Comparison of ENCODE assay signal across 16 cellular contexts in the genomic region with DNA sequence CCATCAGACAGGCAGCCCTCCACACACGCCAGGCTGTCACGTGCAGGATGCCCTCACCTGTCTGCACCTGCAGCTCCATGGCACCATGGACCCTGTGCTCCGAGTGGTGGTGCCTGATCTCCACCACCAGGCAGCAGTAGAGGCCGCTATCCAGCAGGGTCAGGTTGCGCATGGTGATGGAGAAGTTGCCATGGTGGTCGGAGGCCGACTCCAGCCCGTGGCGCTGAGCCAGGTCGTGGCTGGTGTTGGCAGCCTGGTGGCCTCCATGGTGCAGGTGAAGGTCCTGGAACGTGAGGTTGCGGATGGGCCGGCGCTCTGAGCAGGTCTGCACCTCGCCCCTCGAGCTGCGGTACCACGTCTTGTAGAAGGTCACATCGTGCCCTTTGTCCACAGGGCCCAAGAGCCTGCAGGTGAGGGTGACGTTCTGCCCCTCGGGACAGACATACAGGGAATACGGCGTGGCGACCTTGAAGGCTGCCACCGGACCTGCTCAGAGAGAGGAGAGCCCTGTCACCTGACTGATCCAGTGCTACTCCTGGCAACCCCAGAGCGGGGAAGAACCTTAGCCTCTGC. TPM values are rescaled to one million over a fixed set of nuclear protein-coding genes. Genes with fewer than 3 reads are reported as not detected.
DNase-seq lines count a peak whose midpoint lies in the region; ATAC-seq, FAIRE-seq and TF ChIP-seq lines count a peak whose summit lies in the region.
"Had no signal": no experiment of that assay in that cellular context is flagged by ENCODE, and none has a peak within 500 bp of the region (broad histone marks: within the 10 kb centered on the region; RNA-seq: fewer than 3 reads in every experiment).

No MANE protein-coding gene starts in this region.

- H3K4me2 ChIP-seq in SK-N-SH (no peak overlapping the region), H1 (ENCODE audit: insufficient read depth in 1 of 2, low read depth in 2 of 2, low read length in 2 of 2) (no peak overlapping the region)

- H3K4ac ChIP-seq in H1 (replicated peaks; ENCODE audit: insufficient read length, low read depth, low read length): no peak overlapping the region

- H4K20me1 ChIP-seq in SK-N-SH (ENCODE audit: insufficient read depth) (no peaks in the 10 kb centered on the region), H1 (replicated peaks in 1 of 2; ENCODE audit: control insufficient read depth in 1 of 2, insufficient read depth in 2 of 2, low read length in 2 of 2) (no peaks in the 10 kb centered on the region)

- no peak overlapping the region for H2AK5ac ChIP-seq in H1 (ENCODE audit: low read depth, low read length)

- no peak overlapping the region for H4K5ac ChIP-seq in H1 (ENCODE audit: insufficient read length, low read depth, low read length)

- TF ChIP-seq RAD21 in SK-N-SH (IDR thresholded peaks at IDR 0.05; ENCODE audit: low read length) (no peak), H1 (IDR thresholded peaks at IDR 0.05 in 1 of 2, conservative IDR thresholded peaks at IDR 0.05 in 1 of 2; ENCODE audit: low read depth in 2 of 2, low read length in 2 of 2) (peak; percentile 54 to 72)

- ATAC-seq in SK-N-SH treated with all-trans-retinoic acid at 6 μM for 48 hours (no peak), Panc1 (peak; percentile 55), GM21723 (IDR thresholded peaks at IDR 0.05; ENCODE audit: unreplicated experiment) (no peak)

- no peak overlapping the region for H3K23ac ChIP-seq in H1 (ENCODE audit: insufficient read length)

- no peak overlapping the region for H2BK120ac ChIP-seq in H1 (replicated peaks; ENCODE audit: low read depth, low read length)

- H2AFZ ChIP-seq in SK-N-SH (ENCODE audit: low read depth) (no peak overlapping the region), H1 (ENCODE audit: low read length) (no peak overlapping the region)

- WGBS in SK-N-SH (ENCODE audit: low lambda C conversion rate): 95% methylated on average over 13 of the region's 26 CpGs
- 92% methylated on average over 22 of the region's 26 CpGs; no CpG with 5 or more reads in 1 of the 2 experiments for WGBS in H1 (ENCODE audit: extremely low coverage in 1 of 2, insufficient coverage in 1 of 2, insufficient read length in 1 of 2, insufficient replicate concordance in 2 of 2, low coverage in 1 of 2, low lambda C conversion rate in 2 of 2, missing lambda C conversion rate in 1 of 2), 2 experiments

- H3K4me3 ChIP-seq in SK-N-SH (ENCODE audit: low read depth in 2 of 2, low read length in 1 of 2): no peak overlapping the region
- H3K4me3 ChIP-seq in Panc1 (ENCODE audit: low read depth in 2 of 2, low read length in 2 of 2): no peak overlapping the region
- no peak overlapping the region for H3K4me3 ChIP-seq in H1 (ENCODE audit: extremely low read depth in 1 of 4, insufficient read depth in 2 of 4, low read depth in 3 of 4, low read length in 4 of 4)
- H3K4me3 ChIP-seq: ovary, testis had no signal

- no peaks in the 10 kb centered on the region for H3K23me2 ChIP-seq in H1 (ENCODE audit: low read depth, low read length)

- in situ Hi-C loops in Panc1 (cut with HindIII; ENCODE audit: low pct_unique_long_range_greater_than_20kb, low sequenced_read_pairs): no loop called here

- H3K9ac ChIP-seq in SK-N-SH (no peak overlapping the region), H1 (replicated peaks in 1 of 4; ENCODE audit: extremely low read depth in 1 of 4, low read depth in 3 of 4, low read length in 3 of 4) (no peak overlapping the region)

- H3K9me3 Mint-ChIP-seq in progenitor cell of endocrine pancreas (ENCODE audit: low read depth): no peaks in the 10 kb centered on the region
- H3K9me3 Mint-ChIP-seq: IgD-negative memory B cell had no signal

- H3K9me3 ChIP-seq in SK-N-SH (no peaks in the 10 kb centered on the region), Panc1 (ENCODE audit: control insufficient read depth, insufficient read depth, low read depth, low read length) (no peaks in the 10 kb centered on the region), H1 (ENCODE audit: insufficient read depth in 2 of 2, low read depth in 1 of 2, low read length in 1 of 2) (no peaks in the 10 kb centered on the region)
- H3K9me3 ChIP-seq: ovary, testis had no signal

- H3K27ac ChIP-seq in SK-N-SH (ENCODE audit: low read depth in 2 of 2, low read length in 1 of 2) (no peak overlapping the region), Panc1 (ENCODE audit: low read length) (no peak overlapping the region), H1 (ENCODE audit: low read depth, low read length) (no peak overlapping the region)
- H3K27ac ChIP-seq: ovary, testis had no signal

- no peak overlapping the region for H3K4me3 Mint-ChIP-seq in progenitor cell of endocrine pancreas (ENCODE audit: low read depth)
- H3K4me3 Mint-ChIP-seq: IgD-negative memory B cell had no signal

- DNase-seq in SK-N-SH (no peak), Panc1 (ENCODE audit: low read depth, low spot score) (no peak), H1 (ENCODE audit: low read depth in 1 of 2, low spot score in 2 of 2) (no peak), progenitor cell of endocrine pancreas (ENCODE audit: low spot score, unreplicated experiment) (no peak), SHP77 (lab: John Stamatoyannopoulos, UW) (no peak), HuH-7 (ENCODE audit: low spot score) (no peak)
- DNase-seq: 8988T; activated CD4-positive, CD25-positive, alpha-beta regulatory T cell; amniotic stem cell; kidney; ovary; testis had no signal

- no peak overlapping the region for H3K14ac ChIP-seq in H1 (ENCODE audit: insufficient read length)

- no peaks in the 10 kb centered on the region for H3K36me3 ChIP-seq in SK-N-SH (replicated peaks in 1 of 2; ENCODE audit: control insufficient read depth in 1 of 2, insufficient read depth in 2 of 2, low read length in 1 of 2)
- no peaks in the 10 kb centered on the region for H3K36me3 ChIP-seq in Panc1 (ENCODE audit: control insufficient read depth, insufficient read depth, low read length)
- no peaks in the 10 kb centered on the region for H3K36me3 ChIP-seq in H1 (ENCODE audit: control insufficient read depth in 2 of 4, insufficient read depth in 4 of 4, low read length in 3 of 4)
- H3K36me3 ChIP-seq: ovary had no signal

- H3K4me1 Mint-ChIP-seq in progenitor cell of endocrine pancreas (ENCODE audit: low read depth): peaks cover 6% of the 10 kb centered on the region

- H3K79me1 ChIP-seq in H1 (ENCODE audit: low read depth, low read length): no peaks in the 10 kb centered on the region

- H3K27me3 ChIP-seq in SK-N-SH (ENCODE audit: insufficient read depth) (no peaks in the 10 kb centered on the region), Panc1 (ENCODE audit: control insufficient read depth, insufficient read depth, low read length) (no peaks in the 10 kb centered on the region), H1 (replicated peaks in 1 of 4; ENCODE audit: control insufficient read depth in 3 of 4, extremely low read depth in 1 of 4, insufficient read depth in 3 of 4, low read length in 3 of 4) (no peaks in the 10 kb centered on the region; a peak in 1 of 7 replicates)
- H3K27me3 ChIP-seq: ovary, testis had no signal

- peak overlapping the region; percentile 60; the same call in 1 of the 2 replicates for H2BK12ac ChIP-seq in H1 (ENCODE audit: low read depth, low read length)

- H3K4me1 ChIP-seq in SK-N-SH (ENCODE audit: control insufficient read depth in 1 of 2, insufficient read depth in 2 of 2, low read depth in 1 of 2, low read length in 1 of 2): peaks cover 0 to 13% of the 10 kb centered on the region in 2 experiments; a peak in 1 of 4 replicates
- peaks cover 34% of the 10 kb centered on the region for H3K4me1 ChIP-seq in Panc1 (ENCODE audit: control insufficient read depth, insufficient read depth, low read length)
- peaks cover 0 to 7% (median 4%) of the 10 kb centered on the region in 4 experiments; a peak in 4 of 7 replicates for H3K4me1 ChIP-seq in H1 (replicated peaks in 1 of 4; ENCODE audit: control insufficient read depth in 3 of 4, insufficient read depth in 4 of 4, low read length in 3 of 4)

- peaks cover 8% of the 10 kb centered on the region for H3K27me3 Mint-ChIP-seq in progenitor cell of endocrine pancreas
- H3K27me3 Mint-ChIP-seq: IgD-negative memory B cell had no signal

- no peak overlapping the region for H2BK15ac ChIP-seq in H1 (ENCODE audit: low read length)

- no peak overlapping the region for H3K18ac ChIP-seq in H1 (ENCODE audit: extremely low read depth, low read length)

- no peak for TF ChIP-seq POLR2A in H1 (IDR thresholded peaks at IDR 0.05; ENCODE audit: control extremely low read depth in 1 of 2, low read depth in 2 of 2, low read length in 2 of 2)

- no TSS peak for BruUV-seq in Panc1 (replicated peaks; lab: Mats Ljungman, UMichigan)

- H3K36me3 Mint-ChIP-seq in progenitor cell of endocrine pancreas (ENCODE audit: insufficient read depth): no peaks in the 10 kb centered on the region

- H3K9me2 ChIP-seq in SK-N-SH: no peaks in the 10 kb centered on the region

- TF ChIP-seq EP300 in SK-N-SH (IDR thresholded peaks at IDR 0.05; ENCODE audit: borderline replicate concordance in 1 of 2, low read depth in 1 of 2, low read length in 1 of 2) (no peak), H1 (IDR thresholded peaks at IDR 0.05; ENCODE audit: borderline replicate concordance in 1 of 2, low read depth in 2 of 2, low read length in 2 of 2) (no peak)

- FAIRE-seq in H1 (lab: Jason Lieb, UNC): no peak
- FAIRE-seq: kidney, RCC 7860 had no signal

- TF ChIP-seq CTCF in SK-N-SH (IDR thresholded peaks at IDR 0.05): peak; percentile 19; the same call in 1 of the 2 replicates
- TF ChIP-seq CTCF in Panc1 (IDR thresholded peaks at IDR 0.05): no peak
- TF ChIP-seq CTCF in H1 (IDR thresholded peaks at IDR 0.05; ENCODE audit: control extremely low read depth in 1 of 3, insufficient read depth in 1 of 3, low read depth in 1 of 3, low read length in 3 of 3): peak; percentile 69 to 80 (median 79)
- TF ChIP-seq CTCF in progenitor cell of endocrine pancreas (IDR thresholded peaks at IDR 0.05; ENCODE audit: unreplicated experiment): peak; percentile 21

- CTCF ChIA-PET in SK-N-SH (lab: Yijun Ruan, JAX): no interaction called here
- CTCF ChIA-PET in Panc1 (lab: Charles Lee): no interaction called here
- CTCF ChIA-PET in H1 (lab: Charles Lee; ENCODE audit: partially characterized antibody): interaction anchor here (0.6 to 1.8 kb wide), 13 partner anchors 9 to 446 kb away, joined by 3 to 15 read pairs (median 4); no protein-coding TSS in a partner anchor

- H4K8ac ChIP-seq in H1 (ENCODE audit: extremely low read depth, insufficient read depth, low read length): peak overlapping the region; percentile 59; the same call in 1 of the 2 replicates

- H3K79me2 ChIP-seq in SK-N-SH (ENCODE audit: insufficient read depth) (no peaks in the 10 kb centered on the region), H1 (ENCODE audit: control insufficient read depth in 1 of 2, insufficient read depth in 2 of 2, low read length in 2 of 2) (no peaks in the 10 kb centered on the region)

- H3F3A ChIP-seq in SK-N-SH (replicated peaks; ENCODE audit: insufficient read depth): no peaks in the 10 kb centered on the region

- intact Hi-C loops in Panc1 (cut with micrococcal nuclease; ENCODE audit: unreplicated experiment): no loop called here

- H4K91ac ChIP-seq in H1 (replicated peaks; ENCODE audit: insufficient read length, low read length): no peak overlapping the region

- POLR2A ChIA-PET in SK-N-SH (lab: Yijun Ruan, JAX) (no interaction called here), Panc1 (lab: Charles Lee) (no interaction called here), H1 (lab: Charles Lee; ENCODE audit: partially characterized antibody) (no interaction called here)

- H2BK5ac ChIP-seq in H1 (ENCODE audit: low read depth, low read length): no peak overlapping the region

- H2BK20ac ChIP-seq in H1 (ENCODE audit: low read length): no peak overlapping the region

- H3K56ac ChIP-seq in H1 (replicated peaks; ENCODE audit: insufficient read length, low read depth, low read length): no peak overlapping the region

- H3K27ac Mint-ChIP-seq in progenitor cell of endocrine pancreas: no peak overlapping the region

RNA-seq across cellular contexts. Expression of a gene that starts 11.7 kb away (rescaled TPM):
- polyA plus RNA-seq in SK-N-SH (2012; rRNA removed) (8.7 and 11.3 TPM in 2 replicates), H1 (2011; rRNA removed) (0.33 and 0.75 TPM in 2 replicates)
- polyA plus RNA-seq in SK-N-SH (2012; cell fraction: cytosol; rRNA removed): 3.7 and 5.9 TPM in 2 replicates
- 8.9 and 12.7 TPM in 2 replicates for polyA plus RNA-seq in SK-N-SH (2012; cell fraction: nucleus; rRNA removed)
- total RNA-seq in Panc1 (2021; ENCODE audit: unreplicated experiment) (34.9 TPM), progenitor cell of endocrine pancreas (2.6 and 3.6 TPM in 2 replicates)
- 45.4 TPM for polyA plus RNA-seq in Panc1 (2012; ENCODE audit: insufficient read length)
- total RNA-seq in H1 (2021; fragmentation: NEBNext Ultra II Directional; extraction: Animal tissue kit (Norgen Biotek cat#: 25700)): not detected in 2 replicates
- 0.06 TPM for polyA plus RNA-seq in H1 (2011; cell fraction: cytosol; rRNA removed)
- polyA plus RNA-seq in H1 (2011; cell fraction: nucleus; rRNA removed): 0.56 TPM
- polyA plus RNA-seq in H1 (2012, experiment 1 of 2): 0.08 to 0.32 TPM (median 0.29 TPM) in 3 of 4 replicates, not detected in the other
- polyA plus RNA-seq in H1 (2012, experiment 2 of 2): 0.22 TPM
- 0.34 TPM for polyA plus RNA-seq in H1 (2013, experiment 1 of 2)
- 0.42 TPM for polyA plus RNA-seq in H1 (2013, experiment 2 of 2)
- 0.17 and 0.35 TPM in 2 replicates for polyA minus RNA-seq in H1 (2011; rRNA and poly(A)+ RNA removed)
- polyA minus RNA-seq in H1 (2011; cell fraction: cytosol; rRNA and poly(A)+ RNA removed): 1.0 TPM
- 0.90 TPM for polyA minus RNA-seq in H1 (2011; cell fraction: nucleus; rRNA and poly(A)+ RNA removed)

RNA-seq across cellular contexts. Expression of a gene that starts 42.0 kb away (rescaled TPM):
- not detected in 2 replicates for polyA plus RNA-seq in SK-N-SH (2012; rRNA removed)
- polyA plus RNA-seq in SK-N-SH (2012; cell fraction: cytosol; rRNA removed): under 0.01 TPM in 1 of 2 replicates, not detected in the other
- polyA plus RNA-seq in SK-N-SH (2012; cell fraction: nucleus; rRNA removed): 0.01 TPM in 2 replicates
- total RNA-seq in Panc1 (2021; ENCODE audit: unreplicated experiment): not detected
- not detected for polyA plus RNA-seq in Panc1 (2012; ENCODE audit: insufficient read length)
- 0.48 and 0.73 TPM in 2 replicates for total RNA-seq in H1 (2021; fragmentation: NEBNext Ultra II Directional; extraction: Animal tissue kit (Norgen Biotek cat#: 25700))
- polyA plus RNA-seq in H1 (2011; rRNA removed): 0.71 and 1.4 TPM in 2 replicates
- polyA plus RNA-seq in H1 (2011; cell fraction: cytosol; rRNA removed): 0.93 TPM
- polyA plus RNA-seq in H1 (2011; cell fraction: nucleus; rRNA removed): 1.3 TPM
- polyA plus RNA-seq in H1 (2012, experiment 1 of 2): 0.64 to 1.1 TPM (median 0.87 TPM) in 4 replicates
- 0.84 TPM for polyA plus RNA-seq in H1 (2012, experiment 2 of 2)
- polyA plus RNA-seq in H1 (2013, experiment 1 of 2): 0.51 TPM
- 0.61 TPM for polyA plus RNA-seq in H1 (2013, experiment 2 of 2)
- 0.76 and 1.7 TPM in 2 replicates for polyA minus RNA-seq in H1 (2011; rRNA and poly(A)+ RNA removed)
- 0.51 TPM for polyA minus RNA-seq in H1 (2011; cell fraction: cytosol; rRNA and poly(A)+ RNA removed)
- polyA minus RNA-seq in H1 (2011; cell fraction: nucleus; rRNA and poly(A)+ RNA removed): 1.4 TPM
- total RNA-seq in progenitor cell of endocrine pancreas: 0.07 TPM in 1 of 2 replicates, not detected in the other
- polyA plus RNA-seq: IgD-negative memory B cell had no signal
